Comparison of ENCODE assay signal across 2 cellular contexts in the genomic region with DNA sequence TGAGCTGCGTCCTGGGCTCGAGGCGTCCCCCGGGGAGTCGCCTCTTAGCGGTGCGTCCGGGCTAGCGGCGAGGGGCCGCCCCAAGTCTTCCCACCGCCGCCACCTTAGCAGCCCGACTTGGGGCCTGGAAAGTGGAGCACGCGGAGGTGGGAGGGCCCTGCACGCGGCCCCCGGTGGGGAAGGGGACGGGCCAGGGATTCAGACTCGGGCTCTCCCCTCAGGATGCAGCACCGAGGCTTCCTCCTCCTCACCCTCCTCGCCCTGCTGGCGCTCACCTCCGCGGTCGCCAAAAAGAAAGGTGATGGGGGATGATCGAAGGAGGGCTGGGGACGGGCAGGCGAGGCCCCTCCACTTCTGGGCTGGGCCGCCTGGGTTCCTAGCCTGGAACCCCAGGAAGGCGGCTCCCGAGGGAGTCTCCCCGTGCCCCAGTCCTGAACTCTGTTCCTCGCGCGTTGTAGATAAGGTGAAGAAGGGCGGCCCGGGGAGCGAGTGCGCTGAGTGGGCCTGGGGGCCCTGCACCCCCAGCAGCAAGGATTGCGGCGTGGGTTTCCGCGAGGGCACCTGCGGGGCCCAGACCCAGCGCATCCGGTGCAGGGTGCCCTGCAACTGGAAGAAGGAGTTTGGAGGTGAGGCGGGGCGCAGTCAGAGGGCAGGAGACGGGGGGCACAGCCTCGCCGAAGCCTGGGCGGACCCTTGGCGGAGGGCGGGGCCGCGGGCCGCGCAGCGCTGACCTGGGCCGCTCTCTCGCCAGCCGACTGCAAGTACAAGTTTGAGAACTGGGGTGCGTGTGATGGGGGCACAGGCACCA.
A peak's percentile ranks its signal among the peaks of the same experiment; 100 is the strongest.
TF ChIP-seq lines count a peak whose summit lies in the region.

No MANE protein-coding gene starts in this region.

TF ChIP-seq in HEK293, 187 proteins besides CTCF, POLR2A, EP300 and RAD21 (continued from another document):
- 0 out of 2 replicates have a peak, but pooled peaks have one; percentile 52 for TF ChIP-seq KLF17 (tag by site-specific recombination; IDR thresholded peaks at IDR 0.05)

TF ChIP-seq in HepG2, 621 proteins besides CTCF, POLR2A, EP300 and RAD21 (continued from another document and continues in another):
- TF ChIP-seq, protein P1, sequence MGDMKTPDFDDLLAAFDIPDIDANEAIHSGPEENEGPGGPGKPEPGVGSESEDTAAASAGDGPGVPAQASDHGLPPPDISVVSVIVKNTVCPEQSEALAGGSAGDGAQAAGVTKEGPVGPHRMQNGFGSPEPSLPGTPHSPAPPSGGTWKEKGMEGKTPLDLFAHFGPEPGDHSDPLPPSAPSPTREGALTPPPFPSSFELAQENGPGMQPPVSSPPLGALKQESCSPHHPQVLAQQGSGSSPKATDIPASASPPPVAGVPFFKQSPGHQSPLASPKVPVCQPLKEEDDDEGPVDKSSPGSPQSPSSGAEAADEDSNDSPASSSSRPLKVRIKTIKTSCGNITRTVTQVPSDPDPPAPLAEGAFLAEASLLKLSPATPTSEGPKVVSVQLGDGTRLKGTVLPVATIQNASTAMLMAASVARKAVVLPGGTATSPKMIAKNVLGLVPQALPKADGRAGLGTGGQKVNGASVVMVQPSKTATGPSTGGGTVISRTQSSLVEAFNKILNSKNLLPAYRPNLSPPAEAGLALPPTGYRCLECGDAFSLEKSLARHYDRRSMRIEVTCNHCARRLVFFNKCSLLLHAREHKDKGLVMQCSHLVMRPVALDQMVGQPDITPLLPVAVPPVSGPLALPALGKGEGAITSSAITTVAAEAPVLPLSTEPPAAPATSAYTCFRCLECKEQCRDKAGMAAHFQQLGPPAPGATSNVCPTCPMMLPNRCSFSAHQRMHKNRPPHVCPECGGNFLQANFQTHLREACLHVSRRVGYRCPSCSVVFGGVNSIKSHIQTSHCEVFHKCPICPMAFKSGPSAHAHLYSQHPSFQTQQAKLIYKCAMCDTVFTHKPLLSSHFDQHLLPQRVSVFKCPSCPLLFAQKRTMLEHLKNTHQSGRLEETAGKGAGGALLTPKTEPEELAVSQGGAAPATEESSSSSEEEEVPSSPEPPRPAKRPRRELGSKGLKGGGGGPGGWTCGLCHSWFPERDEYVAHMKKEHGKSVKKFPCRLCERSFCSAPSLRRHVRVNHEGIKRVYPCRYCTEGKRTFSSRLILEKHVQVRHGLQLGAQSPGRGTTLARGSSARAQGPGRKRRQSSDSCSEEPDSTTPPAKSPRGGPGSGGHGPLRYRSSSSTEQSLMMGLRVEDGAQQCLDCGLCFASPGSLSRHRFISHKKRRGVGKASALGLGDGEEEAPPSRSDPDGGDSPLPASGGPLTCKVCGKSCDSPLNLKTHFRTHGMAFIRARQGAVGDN (CRISPR knock-in tag; IDR thresholded peaks at IDR 0.05): peak; percentile 74
- no peak for TF ChIP-seq RELA (CRISPR knock-in tag; IDR thresholded peaks at IDR 0.05)
- peak; percentile 14; the same call in 1 of the 2 replicates for TF ChIP-seq THAP11 (CRISPR knock-in tag; IDR thresholded peaks at IDR 0.05)
- TF ChIP-seq ZNF777 (CRISPR knock-in tag; IDR thresholded peaks at IDR 0.05): peak; percentile 60
- no peak; the same call in 1 of the 2 replicates for TF ChIP-seq KAT8 (CRISPR knock-in tag; IDR thresholded peaks at IDR 0.05)
- 0 out of 2 replicates have a peak, but pooled peaks have one; percentile 30 for TF ChIP-seq ZSCAN12 (CRISPR knock-in tag; IDR thresholded peaks at IDR 0.05)
- TF ChIP-seq, protein P2, sequence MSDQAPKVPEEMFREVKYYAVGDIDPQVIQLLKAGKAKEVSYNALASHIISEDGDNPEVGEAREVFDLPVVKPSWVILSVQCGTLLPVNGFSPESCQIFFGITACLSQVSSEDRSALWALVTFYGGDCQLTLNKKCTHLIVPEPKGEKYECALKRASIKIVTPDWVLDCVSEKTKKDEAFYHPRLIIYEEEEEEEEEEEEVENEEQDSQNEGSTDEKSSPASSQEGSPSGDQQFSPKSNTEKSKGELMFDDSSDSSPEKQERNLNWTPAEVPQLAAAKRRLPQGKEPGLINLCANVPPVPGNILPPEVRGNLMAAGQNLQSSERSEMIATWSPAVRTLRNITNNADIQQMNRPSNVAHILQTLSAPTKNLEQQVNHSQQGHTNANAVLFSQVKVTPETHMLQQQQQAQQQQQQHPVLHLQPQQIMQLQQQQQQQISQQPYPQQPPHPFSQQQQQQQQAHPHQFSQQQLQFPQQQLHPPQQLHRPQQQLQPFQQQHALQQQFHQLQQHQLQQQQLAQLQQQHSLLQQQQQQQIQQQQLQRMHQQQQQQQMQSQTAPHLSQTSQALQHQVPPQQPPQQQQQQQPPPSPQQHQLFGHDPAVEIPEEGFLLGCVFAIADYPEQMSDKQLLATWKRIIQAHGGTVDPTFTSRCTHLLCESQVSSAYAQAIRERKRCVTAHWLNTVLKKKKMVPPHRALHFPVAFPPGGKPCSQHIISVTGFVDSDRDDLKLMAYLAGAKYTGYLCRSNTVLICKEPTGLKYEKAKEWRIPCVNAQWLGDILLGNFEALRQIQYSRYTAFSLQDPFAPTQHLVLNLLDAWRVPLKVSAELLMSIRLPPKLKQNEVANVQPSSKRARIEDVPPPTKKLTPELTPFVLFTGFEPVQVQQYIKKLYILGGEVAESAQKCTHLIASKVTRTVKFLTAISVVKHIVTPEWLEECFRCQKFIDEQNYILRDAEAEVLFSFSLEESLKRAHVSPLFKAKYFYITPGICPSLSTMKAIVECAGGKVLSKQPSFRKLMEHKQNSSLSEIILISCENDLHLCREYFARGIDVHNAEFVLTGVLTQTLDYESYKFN (CRISPR knock-in tag; conservative IDR thresholded peaks at IDR 0.05): peak; percentile 17; the same call in 1 of the 2 replicates
- TF ChIP-seq HDAC6 (IDR thresholded peaks at IDR 0.05; ENCODE audit: low read depth, low read length): no peak
- 0 out of 2 replicates have a peak, but pooled peaks have one; percentile 6 for TF ChIP-seq SP5 (CRISPR knock-in tag; IDR thresholded peaks at IDR 0.05; ENCODE audit: borderline replicate concordance, low read depth)
- peak; percentile 46 for TF ChIP-seq HDAC1 (CRISPR knock-in tag; IDR thresholded peaks at IDR 0.05)
- 0 out of 2 replicates have a peak, but pooled peaks have one; percentile 25 for TF ChIP-seq ZFP90 (CRISPR knock-in tag; IDR thresholded peaks at IDR 0.05; ENCODE audit: borderline replicate concordance)
- TF ChIP-seq MXD3 (CRISPR knock-in tag; IDR thresholded peaks at IDR 0.05): peak; percentile 15; the same call in 1 of the 2 replicates
- peak; percentile 29; the same call in 1 of the 2 replicates for TF ChIP-seq ZNF790 (CRISPR knock-in tag; IDR thresholded peaks at IDR 0.05; ENCODE audit: borderline replicate concordance)
- TF ChIP-seq DRAP1 (CRISPR knock-in tag; IDR thresholded peaks at IDR 0.05): no peak
- 0 out of 2 replicates have a peak, but pooled peaks have one; percentile 32 for TF ChIP-seq ZMAT3 (CRISPR knock-in tag; conservative IDR thresholded peaks at IDR 0.05)
- peak; percentile 33; the same call in 1 of the 2 replicates for TF ChIP-seq CBFB (CRISPR knock-in tag; IDR thresholded peaks at IDR 0.05)
- TF ChIP-seq SRSF1 (optimal IDR thresholded peaks at IDR 0.05; ENCODE audit: low read depth, low read length): no peak
- TF ChIP-seq RBFOX2 (IDR thresholded peaks at IDR 0.05; ENCODE audit: low read depth, low read length): peak; percentile 54; the same call in 1 of the 2 replicates
- TF ChIP-seq LCORL (IDR thresholded peaks at IDR 0.05): no peak
- TF ChIP-seq LCORL (CRISPR knock-in tag; IDR thresholded peaks at IDR 0.05): 0 out of 2 replicates have a peak, but pooled peaks have one; percentile 23
- TF ChIP-seq SAP130 (CRISPR knock-in tag; IDR thresholded peaks at IDR 0.05; ENCODE audit: low read depth): peak; percentile 30
- peak; percentile 40; the same call in 1 of the 2 replicates for TF ChIP-seq ZGPAT (CRISPR knock-in tag; IDR thresholded peaks at IDR 0.05)
- 0 out of 2 replicates have a peak, but pooled peaks have one; percentile 27 for TF ChIP-seq ZNF263 (CRISPR knock-in tag; IDR thresholded peaks at IDR 0.05)
- TF ChIP-seq HNRNPL (IDR thresholded peaks at IDR 0.05; ENCODE audit: low read depth, low read length): 0 out of 2 replicates have a peak, but pooled peaks have one; percentile 24
- peak; percentile 22; the same call in 1 of the 2 replicates for TF ChIP-seq HOXA5 (CRISPR knock-in tag; IDR thresholded peaks at IDR 0.05)
- TF ChIP-seq, protein P3, sequence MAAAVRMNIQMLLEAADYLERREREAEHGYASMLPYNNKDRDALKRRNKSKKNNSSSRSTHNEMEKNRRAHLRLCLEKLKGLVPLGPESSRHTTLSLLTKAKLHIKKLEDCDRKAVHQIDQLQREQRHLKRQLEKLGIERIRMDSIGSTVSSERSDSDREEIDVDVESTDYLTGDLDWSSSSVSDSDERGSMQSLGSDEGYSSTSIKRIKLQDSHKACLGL (CRISPR knock-in tag; IDR thresholded peaks at IDR 0.05): peak; percentile 63; the same call in 1 of the 2 replicates
- no peak for TF ChIP-seq ZZZ3 (CRISPR knock-in tag; IDR thresholded peaks at IDR 0.05; ENCODE audit: borderline replicate concordance)
- no peak for TF ChIP-seq IKZF1 (IDR thresholded peaks at IDR 0.05)
- no peak for TF ChIP-seq ZNF616 (CRISPR knock-in tag; IDR thresholded peaks at IDR 0.05; ENCODE audit: low read depth)
- TF ChIP-seq ZNF501 (CRISPR knock-in tag; IDR thresholded peaks at IDR 0.05): peak; percentile 52; the same call in 1 of the 2 replicates
- 0 out of 2 replicates have a peak, but pooled peaks have one; percentile 17 for TF ChIP-seq ZNF232 (CRISPR knock-in tag; IDR thresholded peaks at IDR 0.05; ENCODE audit: borderline replicate concordance)
- no peak; the same call in 1 of the 2 replicates for TF ChIP-seq SIN3A (IDR thresholded peaks at IDR 0.05; ENCODE audit: borderline replicate concordance, low read depth, low read length)
- no peak for TF ChIP-seq ZNF503 (CRISPR knock-in tag; IDR thresholded peaks at IDR 0.05)
- TF ChIP-seq MYC (CRISPR knock-in tag; IDR thresholded peaks at IDR 0.05; ENCODE audit: borderline replicate concordance): peak; percentile 46; the same call in 1 of the 2 replicates
- 0 out of 2 replicates have a peak, but pooled peaks have one; percentile 48 for TF ChIP-seq ZNF234 (CRISPR knock-in tag; conservative IDR thresholded peaks at IDR 0.05)
- TF ChIP-seq ZNF235 (CRISPR knock-in tag; IDR thresholded peaks at IDR 0.05; ENCODE audit: borderline replicate concordance): no peak
- no peak for TF ChIP-seq ZBTB4 (CRISPR knock-in tag; IDR thresholded peaks at IDR 0.05; ENCODE audit: borderline replicate concordance)
- peak; percentile 9; the same call in 1 of the 2 replicates for TF ChIP-seq FOXK1 (CRISPR knock-in tag; IDR thresholded peaks at IDR 0.05; ENCODE audit: borderline replicate concordance, low read depth)
- peak; percentile 48; the same call in 1 of the 2 replicates for TF ChIP-seq KDM5B (CRISPR knock-in tag; IDR thresholded peaks at IDR 0.05; ENCODE audit: borderline replicate concordance)
- TF ChIP-seq ZIK1 (CRISPR knock-in tag; IDR thresholded peaks at IDR 0.05; ENCODE audit: borderline replicate concordance, low read depth): 0 out of 2 replicates have a peak, but pooled peaks have one; percentile 22
- no peak for TF ChIP-seq ATF7 (IDR thresholded peaks at IDR 0.05)
- TF ChIP-seq ATF7 (CRISPR knock-in tag; IDR thresholded peaks at IDR 0.05): no peak
- no peak for TF ChIP-seq IKZF4 (CRISPR knock-in tag; IDR thresholded peaks at IDR 0.05; ENCODE audit: borderline replicate concordance, low read depth, not compliant biosample characterization)
- peak; percentile 65; the same call in 1 of the 2 replicates for TF ChIP-seq ATF7-NPFF (CRISPR knock-in tag; IDR thresholded peaks at IDR 0.05; ENCODE audit: low read depth)
